Comparison of ENCODE assay signal across 1 cellular context in genomic region chr15:78065284-78065872, GRCh38.
TF ChIP-seq lines count a peak whose summit lies in the region.

No MANE protein-coding gene starts in this region.

TF ChIP-seq in HepG2, 621 proteins besides CTCF, POLR2A, EP300 and RAD21 (continued from another document and continues in another):
- TF ChIP-seq, protein P1, sequence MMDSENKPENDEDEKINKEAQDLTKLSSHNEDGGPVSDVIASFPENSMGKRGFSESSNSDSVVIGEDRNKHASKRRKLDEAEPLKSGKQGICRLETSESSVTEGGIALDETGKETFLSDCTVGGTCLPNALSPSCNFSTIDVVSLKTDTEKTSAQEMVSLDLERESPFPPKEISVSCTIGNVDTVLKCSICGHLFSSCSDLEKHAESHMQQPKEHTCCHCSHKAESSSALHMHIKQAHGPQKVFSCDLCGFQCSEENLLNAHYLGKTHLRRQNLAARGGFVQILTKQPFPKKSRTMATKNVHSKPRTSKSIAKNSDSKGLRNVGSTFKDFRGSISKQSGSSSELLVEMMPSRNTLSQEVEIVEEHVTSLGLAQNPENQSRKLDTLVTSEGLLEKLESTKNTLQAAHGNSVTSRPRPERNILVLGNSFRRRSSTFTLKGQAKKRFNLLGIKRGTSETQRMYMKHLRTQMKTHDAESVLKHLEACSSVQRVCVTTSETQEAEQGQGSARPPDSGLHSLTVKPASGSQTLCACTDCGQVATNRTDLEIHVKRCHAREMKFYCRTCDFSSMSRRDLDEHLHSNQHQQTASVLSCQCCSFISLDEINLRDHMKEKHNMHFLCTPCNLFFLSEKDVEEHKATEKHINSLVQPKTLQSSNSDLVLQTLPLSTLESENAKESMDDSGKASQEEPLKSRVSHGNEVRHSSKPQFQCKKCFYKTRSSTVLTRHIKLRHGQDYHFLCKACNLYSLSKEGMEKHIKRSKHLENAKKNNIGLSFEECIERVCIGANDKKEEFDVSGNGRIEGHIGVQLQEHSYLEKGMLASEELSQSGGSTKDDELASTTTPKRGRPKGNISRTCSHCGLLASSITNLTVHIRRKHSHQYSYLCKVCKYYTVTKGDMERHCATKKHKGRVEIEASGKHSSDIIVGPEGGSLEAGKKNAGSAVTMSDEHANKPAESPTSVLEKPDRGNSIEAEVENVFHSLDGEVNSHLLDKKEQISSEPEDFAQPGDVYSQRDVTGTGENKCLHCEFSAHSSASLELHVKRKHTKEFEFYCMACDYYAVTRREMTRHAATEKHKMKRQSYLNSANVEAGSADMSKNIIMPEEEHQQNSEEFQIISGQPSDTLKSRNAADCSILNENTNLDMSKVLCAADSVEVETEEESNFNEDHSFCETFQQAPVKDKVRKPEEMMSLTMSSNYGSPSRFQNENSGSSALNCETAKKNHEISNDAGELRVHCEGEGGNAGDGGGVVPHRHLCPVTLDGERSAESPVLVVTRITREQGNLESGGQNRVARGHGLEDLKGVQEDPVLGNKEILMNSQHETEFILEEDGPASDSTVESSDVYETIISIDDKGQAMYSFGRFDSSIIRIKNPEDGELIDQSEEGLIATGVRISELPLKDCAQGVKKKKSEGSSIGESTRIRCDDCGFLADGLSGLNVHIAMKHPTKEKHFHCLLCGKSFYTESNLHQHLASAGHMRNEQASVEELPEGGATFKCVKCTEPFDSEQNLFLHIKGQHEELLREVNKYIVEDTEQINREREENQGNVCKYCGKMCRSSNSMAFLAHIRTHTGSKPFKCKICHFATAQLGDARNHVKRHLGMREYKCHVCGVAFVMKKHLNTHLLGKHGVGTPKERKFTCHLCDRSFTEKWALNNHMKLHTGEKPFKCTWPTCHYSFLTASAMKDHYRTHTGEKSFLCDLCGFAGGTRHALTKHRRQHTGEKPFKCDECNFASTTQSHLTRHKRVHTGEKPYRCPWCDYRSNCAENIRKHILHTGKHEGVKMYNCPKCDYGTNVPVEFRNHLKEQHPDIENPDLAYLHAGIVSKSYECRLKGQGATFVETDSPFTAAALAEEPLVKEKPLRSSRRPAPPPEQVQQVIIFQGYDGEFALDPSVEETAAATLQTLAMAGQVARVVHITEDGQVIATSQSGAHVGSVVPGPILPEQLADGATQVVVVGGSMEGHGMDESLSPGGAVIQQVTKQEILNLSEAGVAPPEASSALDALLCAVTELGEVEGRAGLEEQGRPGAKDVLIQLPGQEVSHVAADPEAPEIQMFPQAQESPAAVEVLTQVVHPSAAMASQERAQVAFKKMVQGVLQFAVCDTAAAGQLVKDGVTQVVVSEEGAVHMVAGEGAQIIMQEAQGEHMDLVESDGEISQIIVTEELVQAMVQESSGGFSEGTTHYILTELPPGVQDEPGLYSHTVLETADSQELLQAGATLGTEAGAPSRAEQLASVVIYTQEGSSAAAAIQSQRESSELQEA (CRISPR knock-in tag; IDR thresholded peaks at IDR 0.05; ENCODE audit: not compliant biosample characterization) = no peak
- peak; percentile 46 for TF ChIP-seq XRCC5 (optimal IDR thresholded peaks at IDR 0.05; ENCODE audit: low read length)
- TF ChIP-seq CREB1 (IDR thresholded peaks at IDR 0.05) = peak; percentile 13; the same call in 1 of the 2 replicates
- TF ChIP-seq CREB1 (CRISPR knock-in tag; IDR thresholded peaks at IDR 0.05) = peak; percentile 76
- TF ChIP-seq, protein P2, sequence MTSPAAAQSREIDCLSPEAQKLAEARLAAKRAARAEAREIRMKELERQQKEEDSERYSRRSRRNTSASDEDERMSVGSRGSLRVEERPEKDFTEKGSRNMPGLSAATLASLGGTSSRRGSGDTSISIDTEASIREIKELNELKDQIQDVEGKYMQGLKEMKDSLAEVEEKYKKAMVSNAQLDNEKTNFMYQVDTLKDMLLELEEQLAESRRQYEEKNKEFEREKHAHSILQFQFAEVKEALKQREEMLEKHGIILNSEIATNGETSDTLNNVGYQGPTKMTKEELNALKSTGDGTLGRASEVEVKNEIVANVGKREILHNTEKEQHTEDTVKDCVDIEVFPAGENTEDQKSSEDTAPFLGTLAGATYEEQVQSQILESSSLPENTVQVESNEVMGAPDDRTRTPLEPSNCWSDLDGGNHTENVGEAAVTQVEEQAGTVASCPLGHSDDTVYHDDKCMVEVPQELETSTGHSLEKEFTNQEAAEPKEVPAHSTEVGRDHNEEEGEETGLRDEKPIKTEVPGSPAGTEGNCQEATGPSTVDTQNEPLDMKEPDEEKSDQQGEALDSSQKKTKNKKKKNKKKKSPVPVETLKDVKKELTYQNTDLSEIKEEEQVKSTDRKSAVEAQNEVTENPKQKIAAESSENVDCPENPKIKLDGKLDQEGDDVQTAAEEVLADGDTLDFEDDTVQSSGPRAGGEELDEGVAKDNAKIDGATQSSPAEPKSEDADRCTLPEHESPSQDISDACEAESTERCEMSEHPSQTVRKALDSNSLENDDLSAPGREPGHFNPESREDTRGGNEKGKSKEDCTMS (CRISPR knock-in tag; conservative IDR thresholded peaks at IDR 0.05) = 0 out of 2 replicates have a peak, but pooled peaks have one; percentile 65
- no peak for TF ChIP-seq PHB2 (IDR thresholded peaks at IDR 0.05; ENCODE audit: partially characterized antibody)
- TF ChIP-seq AGO2 (optimal IDR thresholded peaks at IDR 0.05; ENCODE audit: low read depth, low read length) = no peak
- peak; percentile 93 for TF ChIP-seq TRIM24 (CRISPR knock-in tag; IDR thresholded peaks at IDR 0.05)
- peak; percentile 60 for TF ChIP-seq BORCS8-MEF2B (CRISPR knock-in tag; IDR thresholded peaks at IDR 0.05)
- TF ChIP-seq PPARG (CRISPR knock-in tag; conservative IDR thresholded peaks at IDR 0.05) = peak; percentile 88
- TF ChIP-seq ZBTB20 (CRISPR knock-in tag; IDR thresholded peaks at IDR 0.05; ENCODE audit: borderline replicate concordance, low read depth) = peak; percentile 83; the same call in 1 of the 2 replicates
- TF ChIP-seq HMGXB4 (CRISPR knock-in tag; IDR thresholded peaks at IDR 0.05; ENCODE audit: borderline replicate concordance in 1 of 2, low read depth in 1 of 2) = peak; percentile 68 to 80; a peak in 3 of 4 replicates
- TF ChIP-seq ZNF335 (CRISPR knock-in tag; IDR thresholded peaks at IDR 0.05) = peak; percentile 86
- TF ChIP-seq, protein P3, sequence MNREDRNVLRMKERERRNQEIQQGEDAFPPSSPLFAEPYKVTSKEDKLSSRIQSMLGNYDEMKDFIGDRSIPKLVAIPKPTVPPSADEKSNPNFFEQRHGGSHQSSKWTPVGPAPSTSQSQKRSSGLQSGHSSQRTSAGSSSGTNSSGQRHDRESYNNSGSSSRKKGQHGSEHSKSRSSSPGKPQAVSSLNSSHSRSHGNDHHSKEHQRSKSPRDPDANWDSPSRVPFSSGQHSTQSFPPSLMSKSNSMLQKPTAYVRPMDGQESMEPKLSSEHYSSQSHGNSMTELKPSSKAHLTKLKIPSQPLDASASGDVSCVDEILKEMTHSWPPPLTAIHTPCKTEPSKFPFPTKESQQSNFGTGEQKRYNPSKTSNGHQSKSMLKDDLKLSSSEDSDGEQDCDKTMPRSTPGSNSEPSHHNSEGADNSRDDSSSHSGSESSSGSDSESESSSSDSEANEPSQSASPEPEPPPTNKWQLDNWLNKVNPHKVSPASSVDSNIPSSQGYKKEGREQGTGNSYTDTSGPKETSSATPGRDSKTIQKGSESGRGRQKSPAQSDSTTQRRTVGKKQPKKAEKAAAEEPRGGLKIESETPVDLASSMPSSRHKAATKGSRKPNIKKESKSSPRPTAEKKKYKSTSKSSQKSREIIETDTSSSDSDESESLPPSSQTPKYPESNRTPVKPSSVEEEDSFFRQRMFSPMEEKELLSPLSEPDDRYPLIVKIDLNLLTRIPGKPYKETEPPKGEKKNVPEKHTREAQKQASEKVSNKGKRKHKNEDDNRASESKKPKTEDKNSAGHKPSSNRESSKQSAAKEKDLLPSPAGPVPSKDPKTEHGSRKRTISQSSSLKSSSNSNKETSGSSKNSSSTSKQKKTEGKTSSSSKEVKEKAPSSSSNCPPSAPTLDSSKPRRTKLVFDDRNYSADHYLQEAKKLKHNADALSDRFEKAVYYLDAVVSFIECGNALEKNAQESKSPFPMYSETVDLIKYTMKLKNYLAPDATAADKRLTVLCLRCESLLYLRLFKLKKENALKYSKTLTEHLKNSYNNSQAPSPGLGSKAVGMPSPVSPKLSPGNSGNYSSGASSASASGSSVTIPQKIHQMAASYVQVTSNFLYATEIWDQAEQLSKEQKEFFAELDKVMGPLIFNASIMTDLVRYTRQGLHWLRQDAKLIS (CRISPR knock-in tag; IDR thresholded peaks at IDR 0.05) = no peak
- TF ChIP-seq KLF11 (CRISPR knock-in tag; IDR thresholded peaks at IDR 0.05) = peak; percentile 70
- no peak for TF ChIP-seq ZBTB1 (CRISPR knock-in tag; IDR thresholded peaks at IDR 0.05; ENCODE audit: borderline replicate concordance)
- no peak for TF ChIP-seq ZNF30 (CRISPR knock-in tag; IDR thresholded peaks at IDR 0.05)
- no peak for TF ChIP-seq SMAD1 (CRISPR knock-in tag; IDR thresholded peaks at IDR 0.05; ENCODE audit: borderline replicate concordance, low read depth)
- TF ChIP-seq, protein P4, sequence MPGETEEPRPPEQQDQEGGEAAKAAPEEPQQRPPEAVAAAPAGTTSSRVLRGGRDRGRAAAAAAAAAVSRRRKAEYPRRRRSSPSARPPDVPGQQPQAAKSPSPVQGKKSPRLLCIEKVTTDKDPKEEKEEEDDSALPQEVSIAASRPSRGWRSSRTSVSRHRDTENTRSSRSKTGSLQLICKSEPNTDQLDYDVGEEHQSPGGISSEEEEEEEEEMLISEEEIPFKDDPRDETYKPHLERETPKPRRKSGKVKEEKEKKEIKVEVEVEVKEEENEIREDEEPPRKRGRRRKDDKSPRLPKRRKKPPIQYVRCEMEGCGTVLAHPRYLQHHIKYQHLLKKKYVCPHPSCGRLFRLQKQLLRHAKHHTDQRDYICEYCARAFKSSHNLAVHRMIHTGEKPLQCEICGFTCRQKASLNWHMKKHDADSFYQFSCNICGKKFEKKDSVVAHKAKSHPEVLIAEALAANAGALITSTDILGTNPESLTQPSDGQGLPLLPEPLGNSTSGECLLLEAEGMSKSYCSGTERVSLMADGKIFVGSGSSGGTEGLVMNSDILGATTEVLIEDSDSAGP (CRISPR knock-in tag; IDR thresholded peaks at IDR 0.05; ENCODE audit: borderline replicate concordance) = peak; percentile 65
- TF ChIP-seq, protein P5, sequence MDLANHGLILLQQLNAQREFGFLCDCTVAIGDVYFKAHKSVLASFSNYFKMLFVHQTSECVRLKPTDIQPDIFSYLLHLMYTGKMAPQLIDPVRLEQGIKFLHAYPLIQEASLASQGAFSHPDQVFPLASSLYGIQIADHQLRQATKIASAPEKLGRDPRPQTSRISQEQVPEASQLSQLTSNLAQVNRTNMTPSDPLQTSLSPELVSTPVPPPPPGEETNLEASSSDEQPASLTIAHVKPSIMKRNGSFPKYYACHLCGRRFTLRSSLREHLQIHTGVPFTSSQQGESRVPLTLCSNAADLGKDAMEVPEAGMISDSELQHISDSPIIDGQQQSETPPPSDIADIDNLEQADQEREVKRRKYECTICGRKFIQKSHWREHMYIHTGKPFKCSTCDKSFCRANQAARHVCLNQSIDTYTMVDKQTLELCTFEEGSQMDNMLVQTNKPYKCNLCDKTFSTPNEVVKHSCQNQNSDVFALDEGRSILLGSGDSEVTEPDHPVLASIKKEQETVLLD (CRISPR knock-in tag; IDR thresholded peaks at IDR 0.05; ENCODE audit: low read depth) = no peak
- no peak for TF ChIP-seq U2AF1 (optimal IDR thresholded peaks at IDR 0.05; ENCODE audit: low read depth, low read length)
- TF ChIP-seq ARHGAP35 (CRISPR knock-in tag; IDR thresholded peaks at IDR 0.05; ENCODE audit: borderline replicate concordance) = no peak
- no peak for TF ChIP-seq THAP8 (CRISPR knock-in tag; IDR thresholded peaks at IDR 0.05; ENCODE audit: borderline replicate concordance)
- peak; percentile 92 for TF ChIP-seq ZNF761 (CRISPR knock-in tag; conservative IDR thresholded peaks at IDR 0.05)
- TF ChIP-seq ARNTL (CRISPR knock-in tag; IDR thresholded peaks at IDR 0.05) = peak; percentile 94
- TF ChIP-seq ZNF609 (CRISPR knock-in tag; IDR thresholded peaks at IDR 0.05; ENCODE audit: borderline replicate concordance) = peak; percentile 98
- no peak for TF ChIP-seq ZNF383 (CRISPR knock-in tag; IDR thresholded peaks at IDR 0.05; ENCODE audit: borderline replicate concordance)
